1 cellular context compared by ENCODE assay signal in genomic region chr15:36818260-36818659, GRCh38.
TF ChIP-seq lines count a peak whose summit lies in the region.

No MANE protein-coding gene starts in this region.

TF ChIP-seq in K562, 482 proteins besides CTCF, POLR2A, EP300 and RAD21 (continued from another document):
- TF ChIP-seq AFF1 (IDR thresholded peaks at IDR 0.05; ENCODE audit: low read depth in 1 of 2, partially characterized antibody in 2 of 2) (peak in 1 of 2 experiments; percentile 55), TAL1 (IDR thresholded peaks at IDR 0.05) (no peak), TAF1 (IDR thresholded peaks at IDR 0.05; ENCODE audit: control insufficient read depth, extremely low read depth, insufficient read depth, low read length, severe bottlenecking) (peak; percentile 41), RBFOX2 (IDR thresholded peaks at IDR 0.05; ENCODE audit: low read depth, low read length) (peak; percentile 80), ZBTB12 (CRISPR knock-in tag; IDR thresholded peaks at IDR 0.05) (no peak), MLLT1 (IDR thresholded peaks at IDR 0.05) (no peak), ATF7 (IDR thresholded peaks at IDR 0.05) (no peak), ZFX (CRISPR knock-in tag; IDR thresholded peaks at IDR 0.05) (peak; percentile 58), DACH1 (IDR thresholded peaks at IDR 0.05; ENCODE audit: partially characterized antibody) (no peak), POLR2G (IDR thresholded peaks at IDR 0.05; ENCODE audit: low read depth, low read length) (peak; percentile 79), ZNF143 (CRISPR knock-in tag; IDR thresholded peaks at IDR 0.05) (peak; percentile 61), KAT8 (IDR thresholded peaks at IDR 0.05; ENCODE audit: low read depth) (peak; percentile 78), ZNF184 (CRISPR knock-in tag; IDR thresholded peaks at IDR 0.05) (no peak), PHF8 (IDR thresholded peaks at IDR 0.05; ENCODE audit: borderline replicate concordance, low read length) (peak; percentile 52; the same call in 1 of the 2 replicates), CREB3 (tag; conservative IDR thresholded peaks at IDR 0.05; ENCODE audit: low read depth) (no peak), NRF1 (conservative IDR thresholded peaks at IDR 0.05 in 1 of 2, IDR thresholded peaks at IDR 0.05 in 1 of 2) (peak; percentile 71 to 76), TCF3 (CRISPR knock-in tag; IDR thresholded peaks at IDR 0.05) (no peak), STAT6 (CRISPR knock-in tag; IDR thresholded peaks at IDR 0.05) (no peak), ZEB2 (IDR thresholded peaks at IDR 0.05) (no peak), ATF4 (CRISPR knock-in tag; IDR thresholded peaks at IDR 0.05) (no peak), E2F4 (CRISPR knock-in tag; IDR thresholded peaks at IDR 0.05; ENCODE audit: low read depth) (no peak), MBD2 (IDR thresholded peaks at IDR 0.05; ENCODE audit: borderline replicate concordance, low read depth) (no peak), TEAD4 (IDR thresholded peaks at IDR 0.05; ENCODE audit: low read length) (peak; percentile 21; the same call in 1 of the 2 replicates), TEAD4 (CRISPR knock-in tag; IDR thresholded peaks at IDR 0.05; ENCODE audit: borderline replicate concordance) (no peak), BCOR (IDR thresholded peaks at IDR 0.05) (no peak), YY1 (IDR thresholded peaks at IDR 0.05; ENCODE audit: borderline replicate concordance in 1 of 3, control insufficient read depth in 1 of 3, extremely low read depth in 1 of 3, insufficient read depth in 3 of 3, insufficient read length in 1 of 3, insufficient replicate concordance in 2 of 3, low read depth in 1 of 3, low read length in 2 of 3) (peak; percentile 64 to 92 (median 77)), NFRKB (IDR thresholded peaks at IDR 0.05; ENCODE audit: low read depth) (no peak)
TF ChIP-seq in K562: peak in this region for 11.
